ENCODE assay signal across 10 cellular contexts in the genomic region with DNA sequence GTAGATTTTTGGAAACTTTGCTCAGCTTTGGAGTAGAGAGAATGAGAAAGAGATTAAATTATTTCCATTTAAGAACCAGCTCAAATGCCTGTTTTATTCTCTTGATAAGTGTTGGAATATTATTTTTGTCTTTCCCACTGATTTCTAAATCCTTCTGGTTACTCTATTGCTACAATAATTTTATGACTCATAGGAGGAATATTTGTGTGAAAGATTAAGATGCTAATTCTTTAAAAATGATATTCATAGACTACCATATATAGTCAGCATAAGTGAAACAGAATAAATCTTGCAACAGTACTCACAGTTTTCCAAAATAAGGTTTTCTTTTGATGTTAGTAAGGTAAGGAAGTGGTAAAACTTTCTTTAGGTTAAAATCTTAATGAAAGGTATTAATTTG.
A peak's percentile ranks its signal among the peaks of the same experiment; 100 is the strongest.
DNase-seq lines count a peak whose midpoint lies in the region; ATAC-seq and TF ChIP-seq lines count a peak whose summit lies in the region.
"Had no signal": no experiment of that assay in that cellular context is flagged by ENCODE, and none has a peak within 500 bp of the region (broad histone marks: within the 10 kb centered on the region; RNA-seq: fewer than 3 reads in every experiment).

No MANE protein-coding gene starts in this region.

- ATAC-seq in lower lobe of right lung: peak in 1 of 2 donors; percentile 46
- ATAC-seq in HG02759 (IDR thresholded peaks at IDR 0.05; ENCODE audit: unreplicated experiment): no peak

- TF ChIP-seq CTCF in epithelial cell of esophagus (IDR thresholded peaks at IDR 0.05; ENCODE audit: insufficient read depth, low read depth, low read length, missing control alignments): no peak
- no peak for TF ChIP-seq CTCF in lower lobe of right lung (IDR thresholded peaks at IDR 0.05)
- no peak for TF ChIP-seq CTCF in type B pancreatic cell (conservative IDR thresholded peaks at IDR 0.05)

- H3K27ac Mint-ChIP-seq in type B pancreatic cell: peak overlapping the region; percentile 88

- H3K36me3 Mint-ChIP-seq in type B pancreatic cell: peaks cover 43% of the 10 kb centered on the region

- H3K27ac ChIP-seq in lower lobe of right lung: peak overlapping the region; percentile 54

- DNase-seq in NCI-H226 (peak; percentile 62), epithelial cell of esophagus (ENCODE audit: low read depth) (peak; percentile 43), lower lobe of right lung (no peak), type B pancreatic cell (ENCODE audit: extremely low spot score, unreplicated experiment) (no peak), head of caudate nucleus (no peak), epidermal melanocyte (ENCODE audit: insufficient read length, low spot score) (no peak), NCI-H1092 (lab: John Stamatoyannopoulos, UW) (no peak)
- DNase-seq: DMS79, MV-4-11 had no signal

- no peaks in the 10 kb centered on the region for H3K9me3 Mint-ChIP-seq in type B pancreatic cell

- intact Hi-C loops in lower lobe of right lung (cut with DNase I): no loop called here
- intact Hi-C loops in head of caudate nucleus (cut with DNase I): no loop called here

- no peaks in the 10 kb centered on the region for H3K27me3 ChIP-seq in lower lobe of right lung (ENCODE audit: low read depth)

- H3K4me3 Mint-ChIP-seq in type B pancreatic cell: no peak overlapping the region

- peaks cover 20% of the 10 kb centered on the region for H3K4me1 ChIP-seq in lower lobe of right lung

- no peaks in the 10 kb centered on the region for H3K9me3 ChIP-seq in lower lobe of right lung

- peaks cover 25% of the 10 kb centered on the region for H3K4me1 Mint-ChIP-seq in type B pancreatic cell (ENCODE audit: unreplicated experiment)

- no peaks in the 10 kb centered on the region for H3K27me3 Mint-ChIP-seq in type B pancreatic cell

- H3K36me3 ChIP-seq in lower lobe of right lung: peaks cover 16% of the 10 kb centered on the region

- H3K4me3 ChIP-seq in epithelial cell of esophagus (ENCODE audit: low read length) (no peak overlapping the region), lower lobe of right lung (no peak overlapping the region)

Comparison
In these comparisons a context has a peak if more than half of its experiments do, and no peak if none do; other contexts are left out.
1. DNase-seq: peak in NCI-H226 (single experiment) and epithelial cell of esophagus (single experiment); none in lower lobe of right lung (single experiment), type B pancreatic cell (single experiment), head of caudate nucleus (0 of 42), epidermal melanocyte (single experiment) and NCI-H1092 (single experiment).